Comparison of ENCODE assay signal across 29 cellular contexts in genomic region chr13:37944476-37945442, GRCh38.
DNase-seq lines count a peak whose midpoint lies in the region; ATAC-seq and TF ChIP-seq lines count a peak whose summit lies in the region.
"Had no signal": no experiment of that assay in that cellular context is flagged by ENCODE, and none has a peak within 500 bp of the region (broad histone marks: within the 10 kb centered on the region; RNA-seq: fewer than 3 reads in every experiment).

No MANE protein-coding gene starts in this region.

- no peak overlapping the region for H3K4me3 Mint-ChIP-seq in endodermal cell
- H3K4me3 Mint-ChIP-seq in mesothelial cell of epicardium: no peak overlapping the region
- H3K4me3 Mint-ChIP-seq: activated naive CD4-positive, alpha-beta T cell treated with anti-CD3 and anti-CD28 coated beads, Interleukin-2, amount 50 U/mL, for 24 hours; neural crest cell; stimulated activated effector memory CD8-positive, alpha-beta T cell treated with anti-CD3 and anti-CD28 coated beads, Interleukin-12 subunit alpha, Interleukin-12 subunit beta, amount 100 ng/mL, for 72 hours had no signal

- TF ChIP-seq CTCF in AG10803 (conservative IDR thresholded peaks at IDR 0.05; ENCODE audit: low read length) (peak; percentile 17; the same call in 1 of the 2 replicates), endodermal cell (conservative IDR thresholded peaks at IDR 0.05) (no peak), mesothelial cell of epicardium (IDR thresholded peaks at IDR 0.05; ENCODE audit: unreplicated experiment) (no peak)

- H3K36me3 Mint-ChIP-seq in endodermal cell (ENCODE audit: low read depth) (no peaks in the 10 kb centered on the region), mesothelial cell of epicardium (no peaks in the 10 kb centered on the region)
- H3K36me3 Mint-ChIP-seq: activated naive CD4-positive, alpha-beta T cell treated with anti-CD3 and anti-CD28 coated beads, Interleukin-2, amount 50 U/mL, for 24 hours; stimulated activated effector memory CD8-positive, alpha-beta T cell treated with anti-CD3 and anti-CD28 coated beads, Interleukin-12 subunit alpha, Interleukin-12 subunit beta, amount 100 ng/mL, for 72 hours had no signal

- H3K4me1 ChIP-seq in endodermal cell (ENCODE audit: control insufficient read depth, insufficient read depth, low read length): no peaks in the 10 kb centered on the region
- H3K4me1 ChIP-seq: Caco-2, heart left ventricle, lower lobe of right lung, upper lobe of left lung had no signal

- DNase-seq in AG10803 (ENCODE audit: low read depth) (peak; percentile 8), NCI-H69 (lab: John Stamatoyannopoulos, UW) (peak; percentile 38), endodermal cell (peak; percentile 47), mesothelial cell of epicardium (ENCODE audit: low spot score in 2 of 2, unreplicated experiment in 2 of 2) (no peak), cortex of kidney (lab: John Stamatoyannopoulos, UW) (no peak), NCI-H128 (lab: John Stamatoyannopoulos, UW; ENCODE audit: unreplicated experiment) (no peak)
- DNase-seq: activated CD4-positive, alpha-beta T cell treated with anti-CD3 and anti-CD28 coated beads, Interleukin-2, amount 50 U/mL, for 48 hours; activated CD4-positive, CD25-positive, alpha-beta regulatory T cell; activated CD8-positive, alpha-beta memory T cell treated with anti-CD3 and anti-CD28 coated beads, Interleukin-2, amount 50 U/mL, for 48 hours; anterior cingulate cortex; Caco-2; caudate nucleus; DMS79; heart left ventricle; lower lobe of right lung; NCI-H187 treated with DMSO at 0.1 percent for 48 hours; NCI-H526; stimulated activated CD4-positive, alpha-beta T cell treated with anti-CD3 and anti-CD28 coated beads, Interleukin-4, amount 100 ng/mL, for 24 hours; substantia nigra; upper lobe of left lung had no signal

- no peaks in the 10 kb centered on the region for H3K27me3 ChIP-seq in endodermal cell (ENCODE audit: control insufficient read depth, insufficient read depth, low read length, poor library complexity, severe bottlenecking)
- H3K27me3 ChIP-seq: heart left ventricle, upper lobe of left lung had no signal

- H3K27ac ChIP-seq in endodermal cell (ENCODE audit: low read depth, low read length): no peak overlapping the region
- H3K27ac ChIP-seq: C4-2B, heart left ventricle, lower lobe of right lung, upper lobe of left lung had no signal

- WGBS in endodermal cell (ENCODE audit: insufficient coverage in 1 of 2, insufficient read length in 1 of 2), 2 experiments: 89 to 96% methylated on average over 6 to 11 of the region's 13 CpGs

- H3K4me3 ChIP-seq in AG10803 (ENCODE audit: low read length) (no peak overlapping the region), endodermal cell (ENCODE audit: low read length) (no peak overlapping the region)
- H3K4me3 ChIP-seq: heart left ventricle, lower lobe of right lung, upper lobe of left lung had no signal

- H3K36me3 ChIP-seq in endodermal cell (ENCODE audit: control insufficient read depth, insufficient read depth, low read length): no peaks in the 10 kb centered on the region
- H3K36me3 ChIP-seq: heart left ventricle, lower lobe of right lung, upper lobe of left lung had no signal

- H3K27me3 Mint-ChIP-seq in endodermal cell (ENCODE audit: insufficient read depth) (no peaks in the 10 kb centered on the region), mesothelial cell of epicardium (ENCODE audit: low read depth) (no peaks in the 10 kb centered on the region)
- H3K27me3 Mint-ChIP-seq: activated naive CD4-positive, alpha-beta T cell treated with anti-CD3 and anti-CD28 coated beads, Interleukin-2, amount 50 U/mL, for 24 hours had no signal

- H3K9me3 ChIP-seq in endodermal cell (ENCODE audit: control insufficient read depth, low read length): no peaks in the 10 kb centered on the region
- H3K9me3 ChIP-seq: Caco-2, heart left ventricle, lower lobe of right lung, upper lobe of left lung had no signal

- no peaks in the 10 kb centered on the region for H3K9me3 Mint-ChIP-seq in endodermal cell
- H3K9me3 Mint-ChIP-seq in mesothelial cell of epicardium: no peaks in the 10 kb centered on the region
- H3K9me3 Mint-ChIP-seq: activated naive CD4-positive, alpha-beta T cell treated with anti-CD3 and anti-CD28 coated beads, Interleukin-2, amount 50 U/mL, for 24 hours; neural crest cell had no signal

- no peak overlapping the region for H3K9ac ChIP-seq in endodermal cell (ENCODE audit: extremely low read depth, low read length, poor library complexity, severe bottlenecking)

- ATAC-seq in HG02798 (IDR thresholded peaks at IDR 0.05; ENCODE audit: poor library complexity, unreplicated experiment): no peak
- ATAC-seq in GM19395 (IDR thresholded peaks at IDR 0.05; ENCODE audit: unreplicated experiment): no peak
- ATAC-seq: HCT116; heart left ventricle; lower lobe of right lung; Panc1; sciatic nerve; stimulated activated effector memory CD8-positive, alpha-beta T cell treated with anti-CD3 and anti-CD28 coated beads, Interleukin-12 subunit alpha, Interleukin-12 subunit beta, amount 100 ng/mL, for 72 hours had no signal

- peaks cover 5% of the 10 kb centered on the region for H3K4me1 Mint-ChIP-seq in endodermal cell
- peaks cover 30% of the 10 kb centered on the region for H3K4me1 Mint-ChIP-seq in mesothelial cell of epicardium
- H3K4me1 Mint-ChIP-seq: activated naive CD4-positive, alpha-beta T cell treated with anti-CD3 and anti-CD28 coated beads, Interleukin-2, amount 50 U/mL, for 24 hours; stimulated activated effector memory CD8-positive, alpha-beta T cell treated with anti-CD3 and anti-CD28 coated beads, Interleukin-12 subunit alpha, Interleukin-12 subunit beta, amount 100 ng/mL, for 72 hours had no signal

- H3K27ac Mint-ChIP-seq in endodermal cell (no peak overlapping the region), mesothelial cell of epicardium (peak overlapping the region; percentile 68)
- H3K27ac Mint-ChIP-seq: activated naive CD4-positive, alpha-beta T cell treated with anti-CD3 and anti-CD28 coated beads, Interleukin-2, amount 50 U/mL, for 24 hours; stimulated activated effector memory CD8-positive, alpha-beta T cell treated with anti-CD3 and anti-CD28 coated beads, Interleukin-12 subunit alpha, Interleukin-12 subunit beta, amount 100 ng/mL, for 72 hours had no signal

Comparison
In these comparisons a context has a peak if more than half of its experiments do, and no peak if none do; other contexts are left out.
1. DNase-seq: peak in AG10803 (single experiment), NCI-H69 (single experiment) and endodermal cell (single experiment); none in mesothelial cell of epicardium (0 of 2), cortex of kidney (single experiment) and NCI-H128 (single experiment).